In genomic region chr22:20222764-20223420, GRCh38 we compare ENCODE assay signal across 15 cellular contexts.
"Had no signal": no experiment of that assay in that cellular context is flagged by ENCODE, and none has a peak within 500 bp of the region (broad histone marks: within the 10 kb centered on the region; RNA-seq: fewer than 3 reads in every experiment).

No MANE protein-coding gene starts in this region.

- H3K9me3 ChIP-seq: breast epithelium, esophagus squamous epithelium, vagina had no signal

- H3K36me3 ChIP-seq: breast epithelium, esophagus squamous epithelium, vagina had no signal

- H3K27ac ChIP-seq: breast epithelium, esophagus squamous epithelium, vagina had no signal

- H3K4me1 ChIP-seq: breast epithelium, vagina had no signal

- H3K27me3 ChIP-seq: breast epithelium, vagina had no signal

- H3K4me3 ChIP-seq: breast epithelium, esophagus squamous epithelium, lung, vagina had no signal

- ATAC-seq: activated CD8-positive, alpha-beta T cell treated with anti-CD3 and anti-CD28 coated beads, Interleukin-2, amount 10 ng/mL, durations not matched to agents 7 days and 5 days; activated T-cell treated with anti-CD3 and anti-CD28 coated beads, Interleukin-2, amount 50 U/mL, for 4 hours; T-cell had no signal

- DNase-seq: activated CD4-positive, alpha-beta T cell treated with anti-CD3 and anti-CD28 coated beads, Interleukin-2, amount 10 ng/mL, durations not matched to agents 24 days and 14 days; activated CD8-positive, alpha-beta T cell treated with anti-CD3 and anti-CD28 coated beads, Interleukin-2, amount 10 ng/mL, durations not matched to agents 7 days and 5 days; activated naive CD4-positive, alpha-beta T cell treated with anti-CD3 and anti-CD28 coated beads, Interleukin-2, amount 10 ng/mL, durations not matched to agents 7 days and 5 days; activated T-cell treated with anti-CD3 and anti-CD28 coated beads, Interleukin-2, amount 50 U/mL, for 4 hours; effector CD4-positive, alpha-beta T cell; esophagus squamous epithelium; left cardiac atrium; occipital lobe; posterior cingulate gyrus; stimulated activated naive CD4-positive, alpha-beta T cell; T-cell; trophoblast cell had no signal
